In the genomic region with DNA sequence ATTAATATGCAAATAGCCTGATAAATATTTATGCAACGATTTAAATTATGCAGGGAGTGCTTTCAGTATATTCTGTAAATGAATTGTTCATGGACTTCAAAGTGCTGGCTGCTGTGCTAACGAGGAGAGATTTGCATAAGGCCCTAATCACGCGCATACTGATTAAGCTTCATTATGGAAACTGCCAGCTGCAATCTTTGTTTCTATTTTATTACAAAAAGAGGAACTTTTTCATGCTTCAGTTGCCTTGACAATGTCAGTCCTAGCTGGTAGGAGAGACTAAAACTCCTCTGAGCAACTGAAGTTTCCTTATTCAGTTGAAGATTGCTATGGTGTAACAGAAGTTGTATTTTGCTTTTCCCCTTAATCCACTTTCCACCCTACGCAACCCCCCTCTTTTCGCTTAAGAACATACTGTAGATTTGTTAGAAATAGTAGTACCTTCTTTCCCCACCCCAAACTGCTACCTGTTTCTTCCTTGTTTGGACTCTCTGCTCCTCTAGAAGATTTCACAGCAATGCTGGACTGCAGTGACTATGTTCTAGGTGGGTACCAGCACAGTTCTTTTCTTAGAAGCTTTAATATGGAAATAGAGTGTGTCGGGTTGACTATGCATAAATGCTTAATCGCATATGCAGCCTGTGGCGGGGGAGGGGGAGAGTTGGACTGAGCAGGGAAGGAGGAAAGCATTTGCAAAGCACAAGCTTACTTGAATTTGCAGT, we compare ENCODE assay signal across 1 cellular context.
TF ChIP-seq lines count a peak whose summit lies in the region.

No MANE protein-coding gene starts in this region.

TF ChIP-seq in IMR-90, 13 proteins besides CTCF, POLR2A, EP300 and RAD21 (continued from another document):
- TF ChIP-seq, protein P1, sequence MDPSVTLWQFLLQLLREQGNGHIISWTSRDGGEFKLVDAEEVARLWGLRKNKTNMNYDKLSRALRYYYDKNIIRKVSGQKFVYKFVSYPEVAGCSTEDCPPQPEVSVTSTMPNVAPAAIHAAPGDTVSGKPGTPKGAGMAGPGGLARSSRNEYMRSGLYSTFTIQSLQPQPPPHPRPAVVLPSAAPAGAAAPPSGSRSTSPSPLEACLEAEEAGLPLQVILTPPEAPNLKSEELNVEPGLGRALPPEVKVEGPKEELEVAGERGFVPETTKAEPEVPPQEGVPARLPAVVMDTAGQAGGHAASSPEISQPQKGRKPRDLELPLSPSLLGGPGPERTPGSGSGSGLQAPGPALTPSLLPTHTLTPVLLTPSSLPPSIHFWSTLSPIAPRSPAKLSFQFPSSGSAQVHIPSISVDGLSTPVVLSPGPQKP (IDR thresholded peaks at IDR 0.05; ENCODE audit: borderline replicate concordance, low read depth, low read length): no peak
- TF ChIP-seq MXI1 (IDR thresholded peaks at IDR 0.05; ENCODE audit: borderline replicate concordance, low read depth, low read length) (no peak), MAFK (IDR thresholded peaks at IDR 0.05; ENCODE audit: low read depth, low read length) (no peak), CEBPB (IDR thresholded peaks at IDR 0.05; ENCODE audit: low read depth, low read length) (no peak), BHLHE40 (IDR thresholded peaks at IDR 0.05; ENCODE audit: low read depth, low read length) (no peak), RCOR1 (IDR thresholded peaks at IDR 0.05; ENCODE audit: insufficient replicate concordance, low read length) (no peak), RFX5 (IDR thresholded peaks at IDR 0.05; ENCODE audit: low read depth, low read length) (no peak)
